19 cellular contexts compared by ENCODE assay signal in the genomic region with DNA sequence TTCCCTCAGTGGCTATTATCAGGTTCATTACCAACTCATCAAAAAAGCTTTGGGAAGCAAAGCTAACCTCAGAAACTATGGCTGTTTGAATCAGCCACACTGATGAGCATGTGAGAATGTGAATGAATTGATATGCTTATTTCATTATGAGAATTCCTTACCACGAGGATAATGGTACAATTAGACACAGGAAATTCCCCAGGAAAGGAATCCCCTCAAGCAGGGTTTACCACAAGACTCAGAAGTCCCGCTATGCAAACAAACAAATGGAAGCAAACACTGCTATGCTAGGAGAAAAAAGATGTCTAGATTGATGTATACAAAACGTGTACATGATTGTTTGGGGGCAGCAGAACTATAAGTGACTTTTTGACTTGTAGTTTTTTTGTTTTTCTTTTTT.
A peak's percentile ranks its signal among the peaks of the same experiment; 100 is the strongest.
DNase-seq lines count a peak whose midpoint lies in the region; ATAC-seq, FAIRE-seq and TF ChIP-seq lines count a peak whose summit lies in the region.
"Had no signal": no experiment of that assay in that cellular context is flagged by ENCODE, and none has a peak within 500 bp of the region (broad histone marks: within the 10 kb centered on the region; RNA-seq: fewer than 3 reads in every experiment).

No MANE protein-coding gene starts in this region.

- ATAC-seq in WTC11: peak; percentile 65
- no peak for ATAC-seq in HG03442 (IDR thresholded peaks at IDR 0.05; ENCODE audit: unreplicated experiment)
- ATAC-seq: natural killer cell, pancreas, Right ventricle myocardium inferior, sciatic nerve had no signal

- peaks cover 40% of the 10 kb centered on the region for H3K4me1 Mint-ChIP-seq in WTC11
- H3K4me1 Mint-ChIP-seq: IgD-negative memory B cell, natural killer cell had no signal

- CTCF ChIA-PET in WTC11 (lab: Charles Lee): no interaction called here

- peaks cover 20% of the 10 kb centered on the region for H3K36me3 Mint-ChIP-seq in WTC11
- H3K36me3 Mint-ChIP-seq: IgD-negative memory B cell, natural killer cell had no signal

- POLR2A ChIA-PET in WTC11 (lab: Charles Lee): no interaction called here

- TF ChIP-seq CTCF in D721Med (IDR thresholded peaks at IDR 0.05; ENCODE audit: insufficient read depth, missing control alignments) (no peak), WTC11 (IDR thresholded peaks at IDR 0.05) (no peak)

- no peak for DNase-seq in D721Med (ENCODE audit: insufficient read length, low spot score)
- DNase-seq in HT1080 (ENCODE audit: low read depth): peak; percentile 21
- DNase-seq in WTC11 (ENCODE audit: low spot score): no peak
- DNase-seq in iPS-NIHi11 (ENCODE audit: low spot score): peak; percentile 4
- no peak for DNase-seq in amygdala (lab: John Stamatoyannopoulos, UW)
- no peak for DNase-seq in HCEC 1CT
- no peak for DNase-seq in NCI-H526 (lab: John Stamatoyannopoulos, UW)
- DNase-seq: activated effector memory CD4-positive, alpha-beta T cell treated with Interleukin-2 at 50 U/mL for 16 hours; caudate nucleus; DMS153; foreskin fibroblast; natural killer cell; NCI-H748 treated with DMSO at 0.1 percent for 48 hours; pancreas; testis had no signal

- H3K27me3 Mint-ChIP-seq in WTC11 (ENCODE audit: low read depth): no peaks in the 10 kb centered on the region
- H3K27me3 Mint-ChIP-seq: IgD-negative memory B cell had no signal

- no peak overlapping the region for H3K4me3 Mint-ChIP-seq in WTC11
- H3K4me3 Mint-ChIP-seq: IgD-negative memory B cell, natural killer cell had no signal

- peak; percentile 25 for FAIRE-seq in D721Med (lab: Jason Lieb, UNC)
- FAIRE-seq: pancreas had no signal

- H3K27ac Mint-ChIP-seq in WTC11: peak overlapping the region; percentile 78
- H3K27ac Mint-ChIP-seq: IgD-negative memory B cell, natural killer cell had no signal

- H3K9me3 Mint-ChIP-seq in WTC11: peaks cover 26% of the 10 kb centered on the region
- H3K9me3 Mint-ChIP-seq: natural killer cell had no signal

TF ChIP-seq in WTC11, 78 proteins besides CTCF, POLR2A, EP300 and RAD21:
- TF ChIP-seq NFE2L1 (CRISPR knock-in tag; IDR thresholded peaks at IDR 0.05) (no peak), JUN (CRISPR knock-in tag; IDR thresholded peaks at IDR 0.05) (no peak), USF1 (CRISPR knock-in tag; IDR thresholded peaks at IDR 0.05) (no peak), PRRX2 (CRISPR knock-in tag; IDR thresholded peaks at IDR 0.05) (no peak), E2F1 (CRISPR knock-in tag; IDR thresholded peaks at IDR 0.05) (no peak), ELF4 (CRISPR knock-in tag; IDR thresholded peaks at IDR 0.05; ENCODE audit: low read depth) (no peak), ZNF263 (CRISPR knock-in tag; IDR thresholded peaks at IDR 0.05; ENCODE audit: low read depth) (no peak), MLX (CRISPR knock-in tag; IDR thresholded peaks at IDR 0.05) (no peak), ZNF512 (CRISPR knock-in tag; IDR thresholded peaks at IDR 0.05; ENCODE audit: borderline replicate concordance) (no peak), KAT7 (CRISPR knock-in tag; IDR thresholded peaks at IDR 0.05; ENCODE audit: borderline replicate concordance) (no peak), GRHL2 (CRISPR knock-in tag; IDR thresholded peaks at IDR 0.05; ENCODE audit: insufficient replicate concordance, severe bottlenecking) (no peak), NR3C1 (CRISPR knock-in tag; conservative IDR thresholded peaks at IDR 0.05; ENCODE audit: low read depth) (no peak)
- TF ChIP-seq, protein P1, sequence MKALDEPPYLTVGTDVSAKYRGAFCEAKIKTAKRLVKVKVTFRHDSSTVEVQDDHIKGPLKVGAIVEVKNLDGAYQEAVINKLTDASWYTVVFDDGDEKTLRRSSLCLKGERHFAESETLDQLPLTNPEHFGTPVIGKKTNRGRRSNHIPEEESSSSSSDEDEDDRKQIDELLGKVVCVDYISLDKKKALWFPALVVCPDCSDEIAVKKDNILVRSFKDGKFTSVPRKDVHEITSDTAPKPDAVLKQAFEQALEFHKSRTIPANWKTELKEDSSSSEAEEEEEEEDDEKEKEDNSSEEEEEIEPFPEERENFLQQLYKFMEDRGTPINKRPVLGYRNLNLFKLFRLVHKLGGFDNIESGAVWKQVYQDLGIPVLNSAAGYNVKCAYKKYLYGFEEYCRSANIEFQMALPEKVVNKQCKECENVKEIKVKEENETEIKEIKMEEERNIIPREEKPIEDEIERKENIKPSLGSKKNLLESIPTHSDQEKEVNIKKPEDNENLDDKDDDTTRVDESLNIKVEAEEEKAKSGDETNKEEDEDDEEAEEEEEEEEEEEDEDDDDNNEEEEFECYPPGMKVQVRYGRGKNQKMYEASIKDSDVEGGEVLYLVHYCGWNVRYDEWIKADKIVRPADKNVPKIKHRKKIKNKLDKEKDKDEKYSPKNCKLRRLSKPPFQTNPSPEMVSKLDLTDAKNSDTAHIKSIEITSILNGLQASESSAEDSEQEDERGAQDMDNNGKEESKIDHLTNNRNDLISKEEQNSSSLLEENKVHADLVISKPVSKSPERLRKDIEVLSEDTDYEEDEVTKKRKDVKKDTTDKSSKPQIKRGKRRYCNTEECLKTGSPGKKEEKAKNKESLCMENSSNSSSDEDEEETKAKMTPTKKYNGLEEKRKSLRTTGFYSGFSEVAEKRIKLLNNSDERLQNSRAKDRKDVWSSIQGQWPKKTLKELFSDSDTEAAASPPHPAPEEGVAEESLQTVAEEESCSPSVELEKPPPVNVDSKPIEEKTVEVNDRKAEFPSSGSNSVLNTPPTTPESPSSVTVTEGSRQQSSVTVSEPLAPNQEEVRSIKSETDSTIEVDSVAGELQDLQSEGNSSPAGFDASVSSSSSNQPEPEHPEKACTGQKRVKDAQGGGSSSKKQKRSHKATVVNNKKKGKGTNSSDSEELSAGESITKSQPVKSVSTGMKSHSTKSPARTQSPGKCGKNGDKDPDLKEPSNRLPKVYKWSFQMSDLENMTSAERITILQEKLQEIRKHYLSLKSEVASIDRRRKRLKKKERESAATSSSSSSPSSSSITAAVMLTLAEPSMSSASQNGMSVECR (CRISPR knock-in tag; IDR thresholded peaks at IDR 0.05; ENCODE audit: borderline replicate concordance): no peak
- TF ChIP-seq, protein P2, sequence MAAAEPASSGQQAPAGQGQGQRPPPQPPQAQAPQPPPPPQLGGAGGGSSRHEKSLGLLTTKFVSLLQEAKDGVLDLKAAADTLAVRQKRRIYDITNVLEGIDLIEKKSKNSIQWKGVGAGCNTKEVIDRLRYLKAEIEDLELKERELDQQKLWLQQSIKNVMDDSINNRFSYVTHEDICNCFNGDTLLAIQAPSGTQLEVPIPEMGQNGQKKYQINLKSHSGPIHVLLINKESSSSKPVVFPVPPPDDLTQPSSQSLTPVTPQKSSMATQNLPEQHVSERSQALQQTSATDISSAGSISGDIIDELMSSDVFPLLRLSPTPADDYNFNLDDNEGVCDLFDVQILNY (CRISPR knock-in tag; IDR thresholded peaks at IDR 0.05): no peak
- TF ChIP-seq, protein P3, sequence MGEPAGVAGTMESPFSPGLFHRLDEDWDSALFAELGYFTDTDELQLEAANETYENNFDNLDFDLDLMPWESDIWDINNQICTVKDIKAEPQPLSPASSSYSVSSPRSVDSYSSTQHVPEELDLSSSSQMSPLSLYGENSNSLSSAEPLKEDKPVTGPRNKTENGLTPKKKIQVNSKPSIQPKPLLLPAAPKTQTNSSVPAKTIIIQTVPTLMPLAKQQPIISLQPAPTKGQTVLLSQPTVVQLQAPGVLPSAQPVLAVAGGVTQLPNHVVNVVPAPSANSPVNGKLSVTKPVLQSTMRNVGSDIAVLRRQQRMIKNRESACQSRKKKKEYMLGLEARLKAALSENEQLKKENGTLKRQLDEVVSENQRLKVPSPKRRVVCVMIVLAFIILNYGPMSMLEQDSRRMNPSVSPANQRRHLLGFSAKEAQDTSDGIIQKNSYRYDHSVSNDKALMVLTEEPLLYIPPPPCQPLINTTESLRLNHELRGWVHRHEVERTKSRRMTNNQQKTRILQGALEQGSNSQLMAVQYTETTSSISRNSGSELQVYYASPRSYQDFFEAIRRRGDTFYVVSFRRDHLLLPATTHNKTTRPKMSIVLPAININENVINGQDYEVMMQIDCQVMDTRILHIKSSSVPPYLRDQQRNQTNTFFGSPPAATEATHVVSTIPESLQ (CRISPR knock-in tag; IDR thresholded peaks at IDR 0.05): no peak

Comparison
In these comparisons a context has a peak if more than half of its experiments do, and no peak if none do; other contexts are left out.
1. DNase-seq: peak in HT1080 (single experiment) and iPS-NIHi11 (single experiment); none in D721Med (single experiment), WTC11 (single experiment), amygdala (0 of 56), HCEC 1CT (single experiment) and NCI-H526 (0 of 2).